In the genomic region with DNA sequence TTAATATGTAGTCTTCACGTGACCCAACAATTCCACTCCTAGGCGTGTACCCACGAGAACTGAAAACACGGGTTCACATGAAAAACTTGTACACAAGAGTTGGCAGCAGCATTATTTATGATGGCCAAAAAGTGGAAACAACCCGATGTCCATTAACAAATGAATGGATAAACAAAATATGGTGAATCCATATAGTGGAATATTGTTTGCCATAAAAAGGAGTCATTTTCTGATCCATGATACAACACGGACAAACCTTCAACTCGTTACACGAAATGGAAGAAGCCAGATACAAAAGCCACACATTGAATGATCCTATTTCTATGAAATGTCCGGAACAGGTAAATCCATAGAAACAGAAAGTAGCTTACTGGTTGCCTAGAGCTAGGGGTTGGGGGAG, we compare ENCODE assay signal across 34 cellular contexts.
"Had no signal": no experiment of that assay in that cellular context is flagged by ENCODE, and none has a peak within 500 bp of the region (broad histone marks: within the 10 kb centered on the region; RNA-seq: fewer than 3 reads in every experiment).

No MANE protein-coding gene starts in this region.

- DNase-seq: activated B cell treated with CpG ODN at 0.5 μM for 24 hours; activated CD4-positive, alpha-beta memory T cell treated with anti-CD3 and anti-CD28 coated beads for 36 hours; activated CD4-positive, alpha-beta T cell treated with anti-CD3 and anti-CD28 coated beads for 4 hours; activated CD4-positive, alpha-beta T cell treated with anti-CD3 and anti-CD28 coated beads, Interleukin-2, amount 10 ng/mL, durations not matched to agents 24 days and 14 days; activated CD4-positive, alpha-beta T cell treated with anti-CD3 and anti-CD28 coated beads, Interleukin-2, amount 50 U/mL, for 1 hour; activated CD4-positive, alpha-beta T cell treated with anti-CD3 and anti-CD28 coated beads, Interleukin-2, amount 50 U/mL, for 4 hours; activated CD4-positive, CD25-positive, alpha-beta regulatory T cell treated with anti-CD3 and anti-CD28 coated beads, Interleukin-2, amount 50 U/mL, for 72 hours; activated CD8-positive, alpha-beta memory T cell treated with anti-CD3 and anti-CD28 coated beads, Interleukin-2, amount 50 U/mL, for 4 hours; activated CD8-positive, alpha-beta T cell treated with anti-CD3 and anti-CD28 coated beads for 36 hours; activated effector memory CD4-positive, alpha-beta T cell treated with anti-CD3 and anti-CD28 coated beads, Interleukin-2, amount 50 U/mL, for 16 hours; activated gamma-delta T cell treated with Interleukin-2 at 50 U/mL for 16 hours; activated naive CD4-positive, alpha-beta T cell; activated naive CD4-positive, alpha-beta T cell treated with anti-CD3 and anti-CD28 coated beads for 36 hours; activated naive CD4-positive, alpha-beta T cell treated with anti-CD3 and anti-CD28 coated beads, Interleukin-2, amount 50 U/mL, for 16 hours; activated naive CD8-positive, alpha-beta T cell treated with anti-CD3 and anti-CD28 coated beads for 36 hours; activated T-cell treated with anti-CD3 and anti-CD28 coated beads for 4 hours; activated T-cell treated with anti-CD3 and anti-CD28 coated beads, Interleukin-2, amount 50 U/mL, for 1 hour; activated T-cell treated with anti-CD3 and anti-CD28 coated beads, Interleukin-2, amount 50 U/mL, for 4 hours; activated T-cell treated with anti-CD3 and anti-CD28 coated beads, Interleukin-2, amount 50 U/mL, for 72 hours; adrenal gland; amniotic stem cell; aorta; body of pancreas; brain microvascular endothelial cell; central memory CD4-positive, alpha-beta T cell; T-helper 1 cell; T-helper 2 cell; T-helper 9 cell had no signal

- H3K27ac ChIP-seq: adrenal gland, body of pancreas, brain microvascular endothelial cell, breast epithelium, VCaP had no signal

- FAIRE-seq: astrocyte, TTC549 had no signal

- H3K27me3 ChIP-seq: adrenal gland, body of pancreas, brain microvascular endothelial cell, breast epithelium had no signal

- H3K4me1 ChIP-seq: adrenal gland, body of pancreas, breast epithelium had no signal

- H3K9me3 ChIP-seq: adrenal gland, body of pancreas, breast epithelium had no signal

- H3K4me3 ChIP-seq: adrenal gland, body of pancreas, breast epithelium had no signal

- ATAC-seq: activated CD8-positive, alpha-beta T cell treated with anti-CD3 and anti-CD28 coated beads for 36 hours; activated naive CD4-positive, alpha-beta T cell treated with anti-CD3 and anti-CD28 coated beads, Interleukin-2, amount 50 U/mL, for 72 hours; activated T-cell treated with anti-CD3 and anti-CD28 coated beads, Interleukin-2, amount 50 U/mL, for 4 hours; activated T-cell treated with anti-CD3 and anti-CD28 coated beads, Interleukin-2, amount 50 U/mL, for 72 hours; activated T-helper 17 cell treated with anti-CD3 and anti-CD28 coated beads, Interleukin-2, amount 50 U/mL, for 72 hours; body of pancreas had no signal

- H3K36me3 ChIP-seq: adrenal gland, brain microvascular endothelial cell, breast epithelium had no signal
